Comparison of ENCODE assay signal across 19 cellular contexts in genomic region chr16:85513649-85514048, GRCh38.
DNase-seq lines count a peak whose midpoint lies in the region; ATAC-seq and TF ChIP-seq lines count a peak whose summit lies in the region.
"Had no signal": no experiment of that assay in that cellular context is flagged by ENCODE, and none has a peak within 500 bp of the region (broad histone marks: within the 10 kb centered on the region; RNA-seq: fewer than 3 reads in every experiment).

No MANE protein-coding gene starts in this region.

- intact Hi-C loops in natural killer cell (cut with micrococcal nuclease) = no loop called here

- H3K4me1 ChIP-seq in BLaER1 (peaks cover 75% of the 10 kb centered on the region), NT2/D1 (ENCODE audit: insufficient read depth, insufficient read length) (peaks cover 40% of the 10 kb centered on the region)

- H3K36me3 ChIP-seq in BLaER1 (peaks cover 5% of the 10 kb centered on the region; the same call in 1 of the 2 replicates), NT2/D1 (ENCODE audit: insufficient read depth, insufficient read length, low read length) (no peaks in the 10 kb centered on the region), WERI-Rb-1 (no peaks in the 10 kb centered on the region)
- H3K36me3 ChIP-seq: left lung, ovary had no signal

- H3K27ac ChIP-seq in BLaER1 = peak overlapping the region; percentile 38; the same call in 1 of the 2 replicates
- no peak overlapping the region for H3K27ac ChIP-seq in WERI-Rb-1
- H3K27ac ChIP-seq: KMS-11, ovary had no signal

- peak; percentile 39 for ATAC-seq in stimulated activated memory B cell treated with anti-CD40 and anti-IgM and Interleukin-4, amounts not matched to agents 10 μg/mL and 1 μg/mL and 100 μg/mL, for 72 hours
- no peak for ATAC-seq in natural killer cell
- ATAC-seq: effector memory CD8-positive, alpha-beta T cell had no signal

- H3K9me3 Mint-ChIP-seq in glutamatergic neuron (ENCODE audit: unreplicated experiment) (peaks cover 12% of the 10 kb centered on the region), natural killer cell (no peaks in the 10 kb centered on the region)
- H3K9me3 Mint-ChIP-seq in stimulated activated memory B cell treated with anti-CD40 and anti-IgM and Interleukin-4, amounts not matched to agents 10 μg/mL and 1 μg/mL and 100 μg/mL, for 72 hours = no peaks in the 10 kb centered on the region
- H3K9me3 Mint-ChIP-seq: activated CD4-positive, alpha-beta memory T cell treated with anti-CD3 and anti-CD28 coated beads for 36 hours; effector memory CD8-positive, alpha-beta T cell had no signal

- DNase-seq in NT2/D1 (ENCODE audit: low read depth, low spot score) = no peak
- no peak for DNase-seq in glutamatergic neuron
- DNase-seq in OCI-M1 (lab: John Stamatoyannopoulos, UW) = no peak
- DNase-seq in WERI-Rb-1 = no peak
- no peak for DNase-seq in natural killer cell
- DNase-seq in stimulated activated CD4-positive, alpha-beta T cell treated with anti-CD3 and anti-CD28 coated beads, Interleukin-1b, Interleukin-23, amount 100 ng/mL, for 48 hours = no peak
- DNase-seq: activated CD4-positive, alpha-beta memory T cell treated with anti-CD3 and anti-CD28 coated beads for 36 hours; activated naive CD4-positive, alpha-beta T cell treated with Interleukin-2 at 50 U/mL for 16 hours; activated T-cell treated with anti-CD3 and anti-CD28 coated beads, Interleukin-2, amount 50 U/mL, for 1 hour; DND-41; effector memory CD8-positive, alpha-beta T cell; NCI-H510A treated with DMSO at 0.1 percent for 48 hours; SHP77; stimulated activated naive CD4-positive, alpha-beta T cell treated with Interleukin-2 at 50 U/mL for 16 hours had no signal

- H3K4me2 ChIP-seq in BLaER1 = peak overlapping the region; percentile 62
- H3K4me2 ChIP-seq: KMS-11 had no signal

- H3K4me3 ChIP-seq in BLaER1 (no peak overlapping the region), NT2/D1 (ENCODE audit: insufficient read length, low read depth) (no peak overlapping the region), WERI-Rb-1 (ENCODE audit: low read depth, low read length) (no peak overlapping the region)
- H3K4me3 ChIP-seq: left lung, ovary had no signal

- H3K4me1 Mint-ChIP-seq in glutamatergic neuron (ENCODE audit: low read depth, unreplicated experiment) (peaks cover 34% of the 10 kb centered on the region), natural killer cell (peaks cover 7 to 10% of the 10 kb centered on the region in 2 donors)
- H3K4me1 Mint-ChIP-seq in stimulated activated memory B cell treated with anti-CD40 and anti-IgM and Interleukin-4, amounts not matched to agents 10 μg/mL and 1 μg/mL and 100 μg/mL, for 72 hours = no peaks in the 10 kb centered on the region

- no peaks in the 10 kb centered on the region for H3K9me3 ChIP-seq in BLaER1
- no peaks in the 10 kb centered on the region for H3K9me3 ChIP-seq in NT2/D1 (ENCODE audit: insufficient read depth, low read length)
- H3K9me3 ChIP-seq in WERI-Rb-1 (ENCODE audit: severe bottlenecking) = no peaks in the 10 kb centered on the region
- H3K9me3 ChIP-seq: left lung, ovary had no signal

- H4K20me1 ChIP-seq in BLaER1 = 0 out of 2 replicates have a peak, but pooled peaks cover 18% of the 10 kb centered on the region

- H3K9ac ChIP-seq in BLaER1 (0 out of 2 replicates have a peak overlapping the region, but pooled peaks have one; percentile 29), NT2/D1 (ENCODE audit: insufficient read length, low read depth) (peak overlapping the region; percentile 21)
- H3K9ac ChIP-seq: KMS-11 had no signal

- peak overlapping the region; percentile 21 for H3K4me3 Mint-ChIP-seq in glutamatergic neuron (ENCODE audit: unreplicated experiment)
- no peak overlapping the region for H3K4me3 Mint-ChIP-seq in stimulated activated memory B cell treated with anti-CD40 and anti-IgM and Interleukin-4, amounts not matched to agents 10 μg/mL and 1 μg/mL and 100 μg/mL, for 72 hours
- no peak overlapping the region for H3K4me3 Mint-ChIP-seq in natural killer cell
- H3K4me3 Mint-ChIP-seq: activated CD4-positive, alpha-beta memory T cell treated with anti-CD3 and anti-CD28 coated beads for 36 hours; effector memory CD8-positive, alpha-beta T cell had no signal

- H3K27ac Mint-ChIP-seq in glutamatergic neuron (ENCODE audit: unreplicated experiment) = no peak overlapping the region
- no peak overlapping the region for H3K27ac Mint-ChIP-seq in stimulated activated memory B cell treated with anti-CD40 and anti-IgM and Interleukin-4, amounts not matched to agents 10 μg/mL and 1 μg/mL and 100 μg/mL, for 72 hours
- no peak overlapping the region for H3K27ac Mint-ChIP-seq in natural killer cell
- H3K27ac Mint-ChIP-seq: activated CD4-positive, alpha-beta memory T cell treated with anti-CD3 and anti-CD28 coated beads for 36 hours; effector memory CD8-positive, alpha-beta T cell had no signal

- H3K27me3 ChIP-seq in BLaER1 = peaks cover 6% of the 10 kb centered on the region; the same call in 1 of the 2 replicates
- no peaks in the 10 kb centered on the region for H3K27me3 ChIP-seq in NT2/D1 (ENCODE audit: insufficient read depth, insufficient read length)
- H3K27me3 ChIP-seq in WERI-Rb-1 (ENCODE audit: insufficient read depth, low read depth, severe bottlenecking) = no peaks in the 10 kb centered on the region
- H3K27me3 ChIP-seq: left lung, ovary had no signal

- peaks cover 12% of the 10 kb centered on the region for H3K27me3 Mint-ChIP-seq in glutamatergic neuron (ENCODE audit: unreplicated experiment)
- H3K27me3 Mint-ChIP-seq in stimulated activated memory B cell treated with anti-CD40 and anti-IgM and Interleukin-4, amounts not matched to agents 10 μg/mL and 1 μg/mL and 100 μg/mL, for 72 hours = peaks cover 54% of the 10 kb centered on the region
- peaks cover 0 to 7% of the 10 kb centered on the region in 2 donors for H3K27me3 Mint-ChIP-seq in natural killer cell (ENCODE audit: low read depth in 2 of 2)
- H3K27me3 Mint-ChIP-seq: activated CD4-positive, alpha-beta memory T cell treated with anti-CD3 and anti-CD28 coated beads for 36 hours had no signal

- no peak for TF ChIP-seq CTCF in glutamatergic neuron (IDR thresholded peaks at IDR 0.05; ENCODE audit: partially characterized antibody, unreplicated experiment)
- no peak for TF ChIP-seq CTCF in WERI-Rb-1 (IDR thresholded peaks at IDR 0.05; ENCODE audit: low read depth, low read length)
- no peak for TF ChIP-seq CTCF in natural killer cell (IDR thresholded peaks at IDR 0.05)

- H3K36me3 Mint-ChIP-seq in glutamatergic neuron (ENCODE audit: unreplicated experiment) (no peaks in the 10 kb centered on the region), natural killer cell (no peaks in the 10 kb centered on the region)
- no peaks in the 10 kb centered on the region for H3K36me3 Mint-ChIP-seq in stimulated activated memory B cell treated with anti-CD40 and anti-IgM and Interleukin-4, amounts not matched to agents 10 μg/mL and 1 μg/mL and 100 μg/mL, for 72 hours
- H3K36me3 Mint-ChIP-seq: activated CD4-positive, alpha-beta memory T cell treated with anti-CD3 and anti-CD28 coated beads for 36 hours had no signal
